In the genomic region with DNA sequence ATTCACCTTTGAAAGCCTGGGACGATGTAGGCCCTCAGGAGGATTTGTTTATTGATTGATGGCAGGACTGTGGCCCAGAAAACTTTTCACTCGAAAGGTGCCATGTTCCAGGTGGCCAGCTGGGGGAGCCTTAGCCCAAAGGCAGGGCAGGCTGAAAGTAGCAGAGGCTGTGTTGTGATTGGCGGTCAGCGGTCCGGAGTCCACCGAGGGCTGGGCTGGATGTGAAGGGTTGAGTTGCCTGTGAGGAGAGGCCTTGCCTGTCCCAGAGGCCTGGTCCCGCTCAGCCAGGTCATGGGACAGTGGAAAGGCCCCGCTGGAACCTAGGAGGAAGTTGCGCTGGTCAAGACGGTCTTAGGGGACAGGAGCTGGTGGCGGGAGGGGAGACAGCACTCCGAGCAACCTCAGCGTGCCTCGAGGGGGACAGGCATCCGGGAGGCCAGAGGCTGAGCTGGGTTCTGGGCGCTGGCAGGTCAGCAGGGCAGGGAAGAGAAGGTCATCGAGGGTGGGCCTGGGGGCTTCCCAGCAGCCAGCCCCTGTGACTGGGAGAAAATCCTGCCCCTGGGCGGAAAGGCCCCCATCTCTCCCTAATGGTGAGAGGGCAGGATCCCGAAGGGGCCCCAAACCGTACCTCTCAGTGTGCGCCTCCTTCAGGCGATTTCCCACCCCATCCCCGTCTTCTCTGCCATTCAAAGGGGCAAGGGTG, we compare ENCODE assay signal across 7 cellular contexts. TPM values are rescaled to one million over a fixed set of nuclear protein-coding genes. Genes with fewer than 3 reads are reported as not detected.
DNase-seq lines count a peak whose midpoint lies in the region; ATAC-seq and TF ChIP-seq lines count a peak whose summit lies in the region.

No MANE protein-coding gene starts in this region.

- H3K27me3 ChIP-seq in GM06990 (replicated peaks; ENCODE audit: control insufficient read depth, insufficient read depth, low read length) = no peaks in the 10 kb centered on the region
- H3K27me3 ChIP-seq in MM.1S (replicated peaks; ENCODE audit: insufficient read depth, low read length) = no peaks in the 10 kb centered on the region
- no peaks in the 10 kb centered on the region for H3K27me3 ChIP-seq in osteoblast (ENCODE audit: insufficient read depth, low read length)

- H3K27me3 Mint-ChIP-seq in endothelial cell (ENCODE audit: unreplicated experiment) = no peaks in the 10 kb centered on the region

- no peaks in the 10 kb centered on the region for H3K4me1 ChIP-seq in MM.1S (ENCODE audit: low read length)
- H3K4me1 ChIP-seq in osteoblast (ENCODE audit: insufficient read depth, low read length) = peaks cover 3% of the 10 kb centered on the region

- H3K9me3 Mint-ChIP-seq in endothelial cell (ENCODE audit: unreplicated experiment) = peaks cover 3% of the 10 kb centered on the region

- H3K27ac ChIP-seq in MM.1S (ENCODE audit: low read length) = no peak overlapping the region
- H3K27ac ChIP-seq in osteoblast (ENCODE audit: low read depth, low read length) = no peak overlapping the region

- H3F3A ChIP-seq in MM.1S (ENCODE audit: insufficient read depth, low read length) = no peaks in the 10 kb centered on the region

- no peaks in the 10 kb centered on the region for H3K79me2 ChIP-seq in MM.1S (ENCODE audit: low read length)
- H3K79me2 ChIP-seq in osteoblast (ENCODE audit: insufficient read depth, low read length) = no peaks in the 10 kb centered on the region

- H3K36me3 ChIP-seq in GM06990 (ENCODE audit: control insufficient read depth, insufficient read depth, low read length) (no peaks in the 10 kb centered on the region), MM.1S (replicated peaks; ENCODE audit: insufficient read depth, low read length) (no peaks in the 10 kb centered on the region), osteoblast (ENCODE audit: insufficient read depth, low read length) (no peaks in the 10 kb centered on the region)

- DNase-seq in GM06990 (ENCODE audit: extremely low read depth, insufficient read length) = peak; percentile 59
- peak; percentile 29 for DNase-seq in MM.1S
- peak; percentile 16 to 31 for DNase-seq in activated CD4-positive, alpha-beta T cell treated with anti-CD3 and anti-CD28 coated beads for 4 hours
- DNase-seq in endothelial cell (ENCODE audit: low spot score) = peak; percentile 71
- DNase-seq in osteoblast (ENCODE audit: insufficient read length, low spot score, missing footprints) = peak; percentile 91

- no peaks in the 10 kb centered on the region for H3K9me2 ChIP-seq in MM.1S (replicated peaks; ENCODE audit: insufficient read depth, low read length)

- H3K36me3 Mint-ChIP-seq in endothelial cell (ENCODE audit: low read depth, unreplicated experiment) = peaks cover 7% of the 10 kb centered on the region

- no peak overlapping the region for H3K4me3 Mint-ChIP-seq in endothelial cell (ENCODE audit: unreplicated experiment)

- H3K4me3 ChIP-seq in GM06990 (replicated peaks; ENCODE audit: low read depth, low read length) (no peak overlapping the region), MM.1S (ENCODE audit: low read length) (no peak overlapping the region), osteoblast (ENCODE audit: insufficient read depth, low read length) (no peak overlapping the region)

- peak overlapping the region; percentile 21; the same call in 1 of the 2 replicates for H3K4me2 ChIP-seq in MM.1S (ENCODE audit: low read depth, low read length)
- no peak overlapping the region for H3K4me2 ChIP-seq in osteoblast (ENCODE audit: insufficient read depth, low read length)

- no peak overlapping the region for H3K9ac ChIP-seq in MM.1S (ENCODE audit: low read length)

- H3K9me3 ChIP-seq in MM.1S (replicated peaks; ENCODE audit: insufficient read depth, low read length) (no peaks in the 10 kb centered on the region), osteoblast (ENCODE audit: low read depth, low read length) (no peaks in the 10 kb centered on the region)

- ATAC-seq in GM21526 (IDR thresholded peaks at IDR 0.05; ENCODE audit: low FRiP score, unreplicated experiment) = peak; percentile 76
- no peak for ATAC-seq in HG02973 (IDR thresholded peaks at IDR 0.05; ENCODE audit: unreplicated experiment)

- H3K4me1 Mint-ChIP-seq in endothelial cell (ENCODE audit: unreplicated experiment) = peaks cover 3% of the 10 kb centered on the region

- H4K20me1 ChIP-seq in MM.1S (ENCODE audit: insufficient read depth, low read length) = no peaks in the 10 kb centered on the region
- H4K20me1 ChIP-seq in osteoblast (ENCODE audit: insufficient read depth, low read length) = no peaks in the 10 kb centered on the region

- no peak overlapping the region for H3K27ac Mint-ChIP-seq in endothelial cell (ENCODE audit: unreplicated experiment)

- peak; percentile 90 for TF ChIP-seq CTCF in GM06990 (IDR thresholded peaks at IDR 0.05; ENCODE audit: insufficient read depth, low read length, poor library complexity, severe bottlenecking)
- peak; percentile 70 for TF ChIP-seq CTCF in MM.1S (IDR thresholded peaks at IDR 0.05; ENCODE audit: low read length)
- TF ChIP-seq CTCF in endothelial cell (IDR thresholded peaks at IDR 0.05; ENCODE audit: unreplicated experiment) = peak; percentile 75
- TF ChIP-seq CTCF in osteoblast (IDR thresholded peaks at IDR 0.05; ENCODE audit: extremely low read depth, low read depth, low read length) = peak; percentile 64

- H2AFZ ChIP-seq in MM.1S (ENCODE audit: low read length) (no peak overlapping the region), osteoblast (ENCODE audit: low read length) (peak overlapping the region; percentile 25)

RNA-seq across cellular contexts. Expression of a gene that starts 26.3 kb away (rescaled TPM):
- total RNA-seq in endothelial cell (ENCODE audit: unreplicated experiment) (not detected), osteoblast (not detected in 2 replicates)

RNA-seq across cellular contexts. Expression of a gene that starts 39.2 kb away (rescaled TPM):
- total RNA-seq in endothelial cell (ENCODE audit: unreplicated experiment) (34.9 TPM), osteoblast (11.6 and 13.0 TPM in 2 replicates)

RNA-seq across cellular contexts. Expression of a gene that starts 52.0 kb away (rescaled TPM):
- total RNA-seq in endothelial cell (ENCODE audit: unreplicated experiment) (43.8 TPM), osteoblast (58.6 and 62.5 TPM in 2 replicates)

RNA-seq across cellular contexts. Expression of a gene that starts 52.3 kb away (rescaled TPM):
- total RNA-seq in endothelial cell (ENCODE audit: unreplicated experiment) (1.5 TPM), osteoblast (3.5 and 4.0 TPM in 2 replicates)

Comparison
In these comparisons a context has a peak if more than half of its experiments do, and no peak if none do; other contexts are left out.
1. DNase-seq: peak in every context shown above with its lines; median percentile 91 in osteoblast; 71 in endothelial cell; 59 in GM06990; 29 in MM.1S; 24 in activated CD4-positive, alpha-beta T cell treated with anti-CD3 and anti-CD28 coated beads for 4 hours.